In the genomic region with DNA sequence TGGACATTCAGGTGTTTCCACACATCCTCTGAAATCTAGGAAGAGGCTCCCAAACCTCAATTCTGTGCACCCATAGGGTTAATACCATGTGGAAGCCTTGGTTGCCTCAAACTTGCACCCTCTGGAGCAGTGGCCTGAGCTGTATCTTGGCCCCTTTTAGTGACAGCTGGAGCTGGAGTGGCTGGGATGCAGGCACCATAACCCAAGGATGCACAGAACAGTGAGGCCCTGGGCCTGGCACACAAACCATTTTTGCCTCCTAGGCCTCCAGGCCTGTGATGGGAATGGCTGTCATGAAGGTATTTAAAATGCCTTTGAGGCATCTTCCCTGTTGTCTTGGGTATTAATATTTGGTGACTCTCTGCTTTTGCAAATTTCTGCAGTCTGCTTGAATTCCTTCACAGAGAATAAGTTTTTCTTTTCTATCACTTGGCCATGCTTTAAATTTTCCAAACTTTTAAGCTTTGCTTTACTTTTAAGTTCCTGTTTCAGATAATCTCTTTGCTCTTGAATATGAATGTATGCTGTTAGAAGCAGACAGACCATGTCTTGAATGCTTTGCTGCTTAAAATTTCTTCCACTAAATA, we compare ENCODE assay signal across 12 cellular contexts.
DNase-seq lines count a peak whose midpoint lies in the region; ATAC-seq lines count a peak whose summit lies in the region.
"Had no signal": no experiment of that assay in that cellular context is flagged by ENCODE, and none has a peak within 500 bp of the region (broad histone marks: within the 10 kb centered on the region; RNA-seq: fewer than 3 reads in every experiment).

No MANE protein-coding gene starts in this region.

- no peak overlapping the region for H3K4me3 Mint-ChIP-seq in stimulated activated naive CD8-positive, alpha-beta T cell treated with anti-CD3 and anti-CD28 coated beads, Interleukin-15, amount 100 ng/mL, for 72 hours
- H3K4me3 Mint-ChIP-seq: CD8-positive, alpha-beta memory T cell; IgD-negative memory B cell had no signal

- no peaks in the 10 kb centered on the region for H3K27me3 Mint-ChIP-seq in stimulated activated naive CD8-positive, alpha-beta T cell treated with anti-CD3 and anti-CD28 coated beads, Interleukin-15, amount 100 ng/mL, for 72 hours
- H3K27me3 Mint-ChIP-seq: CD8-positive, alpha-beta memory T cell; IgD-negative memory B cell had no signal

- ATAC-seq in stimulated activated naive CD8-positive, alpha-beta T cell treated with anti-CD3 and anti-CD28 coated beads, Interleukin-15, Interleukin-2, amounts not matched to agents 100 U/mL and 50 U/mL, for 24 hours = no peak
- no peak for ATAC-seq in stimulated activated naive CD8-positive, alpha-beta T cell treated with anti-CD3 and anti-CD28 coated beads, Interleukin-15, amount 100 ng/mL, for 72 hours
- ATAC-seq in HG03095 (IDR thresholded peaks at IDR 0.05; ENCODE audit: unreplicated experiment) = no peak

- peak; percentile 1 for DNase-seq in DMS53 (lab: John Stamatoyannopoulos, UW)
- no peak for DNase-seq in DMS53 treated with DMSO at 0.1 percent for 48 hours (lab: John Stamatoyannopoulos, UW; ENCODE audit: unreplicated experiment)
- peak; percentile 4 for DNase-seq in stimulated activated naive CD8-positive, alpha-beta T cell treated with anti-CD3 and anti-CD28 coated beads, Interleukin-15, Interleukin-2, amounts not matched to agents 100 U/mL and 50 U/mL, for 24 hours
- no peak for DNase-seq in stimulated activated naive CD8-positive, alpha-beta T cell treated with anti-CD3 and anti-CD28 coated beads, Interleukin-15, amount 100 ng/mL, for 72 hours
- peak; percentile 0 for DNase-seq in UCSD-AML1 (lab: John Stamatoyannopoulos, UW; ENCODE audit: unreplicated experiment)
- no peak for DNase-seq in NCI-H1436 treated with DMSO at 0.1 percent for 48 hours (lab: John Stamatoyannopoulos, UW)
- no peak for DNase-seq in central memory CD4-positive, alpha-beta T cell
- DNase-seq: AML-193; CD8-positive, alpha-beta memory T cell; HCEC 1CT had no signal

- no peaks in the 10 kb centered on the region for H3K4me1 Mint-ChIP-seq in stimulated activated naive CD8-positive, alpha-beta T cell treated with anti-CD3 and anti-CD28 coated beads, Interleukin-15, amount 100 ng/mL, for 72 hours
- H3K4me1 Mint-ChIP-seq: CD8-positive, alpha-beta memory T cell; IgD-negative memory B cell had no signal

- H3K27ac Mint-ChIP-seq in stimulated activated naive CD8-positive, alpha-beta T cell treated with anti-CD3 and anti-CD28 coated beads, Interleukin-15, amount 100 ng/mL, for 72 hours = no peak overlapping the region
- H3K27ac Mint-ChIP-seq: CD8-positive, alpha-beta memory T cell; IgD-negative memory B cell had no signal

- H3K9me3 Mint-ChIP-seq in stimulated activated naive CD8-positive, alpha-beta T cell treated with anti-CD3 and anti-CD28 coated beads, Interleukin-15, amount 100 ng/mL, for 72 hours = peaks cover 28 to 52% of the 10 kb centered on the region in 2 donors

Comparison
In these comparisons a context has a peak if more than half of its experiments do, and no peak if none do; other contexts are left out.
1. DNase-seq: peak in DMS53 (single experiment), stimulated activated naive CD8-positive, alpha-beta T cell treated with anti-CD3 and anti-CD28 coated beads, Interleukin-15, Interleukin-2, amounts not matched to agents 100 U/mL and 50 U/mL, for 24 hours (single experiment) and UCSD-AML1 (single experiment); none in DMS53 treated with DMSO at 0.1 percent for 48 hours (single experiment), stimulated activated naive CD8-positive, alpha-beta T cell treated with anti-CD3 and anti-CD28 coated beads, Interleukin-15, amount 100 ng/mL, for 72 hours (0 of 2), NCI-H1436 treated with DMSO at 0.1 percent for 48 hours (single experiment) and central memory CD4-positive, alpha-beta T cell (single experiment).